In genomic region chr1:213724640-213725536, GRCh38 we compare ENCODE assay signal across 10 cellular contexts.
A peak's percentile ranks its signal among the peaks of the same experiment; 100 is the strongest.
DNase-seq lines count a peak whose midpoint lies in the region; ATAC-seq and TF ChIP-seq lines count a peak whose summit lies in the region.
"Had no signal": no experiment of that assay in that cellular context is flagged by ENCODE, and none has a peak within 500 bp of the region (broad histone marks: within the 10 kb centered on the region; RNA-seq: fewer than 3 reads in every experiment).

No MANE protein-coding gene starts in this region.

- no TSS peak for BruUV-seq in Calu3 (replicated peaks; lab: Mats Ljungman, UMichigan)

- no peak overlapping the region for H3K27ac Mint-ChIP-seq in Calu3 (ENCODE audit: unreplicated experiment)

- H3K27ac ChIP-seq in KOPT-K1 (ENCODE audit: low read depth, low read length, poor library complexity, severe bottlenecking) (peak overlapping the region; percentile 70), left lung (no peak overlapping the region), transverse colon (no peak overlapping the region), suprapubic skin (no peak overlapping the region)

- peaks cover 6% of the 10 kb centered on the region for H3K9me3 Mint-ChIP-seq in Calu3 (ENCODE audit: low read depth, unreplicated experiment)

- H3K9me3 ChIP-seq in KOPT-K1 (ENCODE audit: insufficient read depth, low read length, poor library complexity, severe bottlenecking) = peaks cover 20% of the 10 kb centered on the region
- peaks cover 0 to 3% of the 10 kb centered on the region in 2 donors for H3K9me3 ChIP-seq in left lung
- H3K9me3 ChIP-seq in transverse colon = no peaks in the 10 kb centered on the region
- no peaks in the 10 kb centered on the region for H3K9me3 ChIP-seq in suprapubic skin

- H3K27me3 ChIP-seq in left lung = no peaks in the 10 kb centered on the region
- H3K27me3 ChIP-seq in transverse colon = no peaks in the 10 kb centered on the region
- no peaks in the 10 kb centered on the region for H3K27me3 ChIP-seq in suprapubic skin

- ATAC-seq in left lung (peak; percentile 88), HG02588 (IDR thresholded peaks at IDR 0.05; ENCODE audit: unreplicated experiment) (no peak)

- in situ Hi-C loops in transverse colon (cut with MboI; ENCODE audit: low pct_ligation_motif_present in 1 of 4, low pct_unique_long_range_greater_than_20kb in 1 of 4, low sequenced_read_pairs in 3 of 4) = no loop called here

- 14 to 19% methylated on average over 6 to 14 of the region's 14 CpGs for WGBS in transverse colon (ENCODE audit: low coverage in 1 of 2), 2 donors
- 24% methylated on average over 14 of the region's 14 CpGs for WGBS in suprapubic skin

- no peaks in the 10 kb centered on the region for H3K36me3 ChIP-seq in KOPT-K1 (ENCODE audit: insufficient read depth, low read length)
- no peaks in the 10 kb centered on the region for H3K36me3 ChIP-seq in left lung
- H3K36me3 ChIP-seq in transverse colon = no peaks in the 10 kb centered on the region
- no peaks in the 10 kb centered on the region for H3K36me3 ChIP-seq in suprapubic skin

- no peak overlapping the region for H3K4me3 ChIP-seq in left lung
- H3K4me3 ChIP-seq in transverse colon = no peak overlapping the region
- H3K4me3 ChIP-seq in suprapubic skin = no peak overlapping the region

- H3K4me1 Mint-ChIP-seq in Calu3 (ENCODE audit: low read depth, unreplicated experiment) = no peaks in the 10 kb centered on the region

- CTCF ChIA-PET in Calu3 (lab: Charles Lee) = no interaction called here

- no peaks in the 10 kb centered on the region for H3K36me3 Mint-ChIP-seq in Calu3 (ENCODE audit: insufficient read depth, unreplicated experiment)

- H3K27me3 Mint-ChIP-seq in Calu3 (ENCODE audit: unreplicated experiment) = peaks cover 9% of the 10 kb centered on the region

- no peak for TF ChIP-seq CTCF in left lung (IDR thresholded peaks at IDR 0.05)
- no peak for TF ChIP-seq CTCF in transverse colon (IDR thresholded peaks at IDR 0.05)
- no peak for TF ChIP-seq CTCF in Calu3 (IDR thresholded peaks at IDR 0.05; ENCODE audit: unreplicated experiment)
- no peak for TF ChIP-seq CTCF in suprapubic skin (IDR thresholded peaks at IDR 0.05)

- TF ChIP-seq EP300 in transverse colon (IDR thresholded peaks at IDR 0.05; ENCODE audit: low read depth) (no peak), suprapubic skin (IDR thresholded peaks at IDR 0.05) (no peak)

- H3K4me3 Mint-ChIP-seq in Calu3 (ENCODE audit: low read depth, unreplicated experiment) = no peak overlapping the region

- TF ChIP-seq POLR2A in transverse colon (IDR thresholded peaks at IDR 0.05) (no peak), suprapubic skin (IDR thresholded peaks at IDR 0.05) (no peak)

- intact Hi-C loops in left lung (cut with DNase I) (no loop called here), transverse colon (cut with DNase I; ENCODE audit: low total_unique reads) (no loop called here), Calu3 (cut with micrococcal nuclease; ENCODE audit: unreplicated experiment) (no loop called here)

- H3K4me1 ChIP-seq in left lung (peaks cover 0 to 6% of the 10 kb centered on the region in 2 donors), transverse colon (peaks cover 0 to 7% (median 0%) of the 10 kb centered on the region in 4 donors), suprapubic skin (peaks cover 8% of the 10 kb centered on the region)

- DNase-seq in dermis microvascular lymphatic vessel endothelial cell (ENCODE audit: low read depth in 2 of 2) = peak; percentile 38 to 55
- no peak for DNase-seq in left lung
- DNase-seq in transverse colon = peak; percentile 43
- no peak for DNase-seq in activated CD8-positive, alpha-beta memory T cell treated with anti-CD3 and anti-CD28 coated beads for 24 hours
- DNase-seq in Calu3 = no peak
- DNase-seq in suprapubic skin (ENCODE audit: low spot score in 2 of 2) = no peak
- DNase-seq: islet precursor cell, SIG-M5 had no signal

Comparison
In these comparisons a context has a peak if more than half of its experiments do, and no peak if none do; other contexts are left out.
1. DNase-seq: peak in dermis microvascular lymphatic vessel endothelial cell (2 of 2) and transverse colon (single experiment); none in left lung (0 of 2), activated CD8-positive, alpha-beta memory T cell treated with anti-CD3 and anti-CD28 coated beads for 24 hours (single experiment), Calu3 (single experiment) and suprapubic skin (0 of 2).